In the genomic region with DNA sequence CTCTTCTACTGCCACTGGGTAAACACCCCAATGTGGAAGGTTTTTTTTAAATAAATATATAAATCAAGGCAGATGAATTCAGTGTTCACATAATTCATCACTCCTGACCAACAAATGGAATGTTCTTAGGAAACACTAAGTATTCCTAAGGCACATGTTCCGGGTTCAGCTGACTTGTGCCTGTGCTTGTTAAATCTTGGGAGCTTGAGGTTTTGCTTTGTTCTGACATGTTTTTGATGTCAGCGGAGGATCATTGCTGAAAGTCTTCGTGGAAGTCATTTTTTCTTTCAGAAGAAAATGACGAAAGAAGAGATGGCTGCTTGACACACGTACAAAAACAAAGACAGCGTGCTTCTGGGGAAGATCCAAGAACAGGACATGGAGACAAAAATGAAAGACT, we compare ENCODE assay signal across 17 cellular contexts.
DNase-seq lines count a peak whose midpoint lies in the region; ATAC-seq, FAIRE-seq and TF ChIP-seq lines count a peak whose summit lies in the region.
"Had no signal": no experiment of that assay in that cellular context is flagged by ENCODE, and none has a peak within 500 bp of the region (broad histone marks: within the 10 kb centered on the region; RNA-seq: fewer than 3 reads in every experiment).

No MANE protein-coding gene starts in this region.

- TF ChIP-seq CTCF in HepG2 (CRISPR knock-in tag; IDR thresholded peaks at IDR 0.05) (no peak), right lobe of liver (IDR thresholded peaks at IDR 0.05) (no peak), bronchial epithelial cell (IDR thresholded peaks at IDR 0.05; ENCODE audit: insufficient read depth, low read length, severe bottlenecking) (no peak), keratinocyte (optimal IDR thresholded peaks at IDR 0.05 in 1 of 3, IDR thresholded peaks at IDR 0.05 in 1 of 3, conservative IDR thresholded peaks at IDR 0.05 in 1 of 3; ENCODE audit: extremely low read depth in 1 of 3, insufficient read depth in 2 of 3, low read length in 3 of 3) (no peak)

- H4K20me1 ChIP-seq in HepG2 (ENCODE audit: insufficient read depth, low read length) (no peaks in the 10 kb centered on the region), keratinocyte (ENCODE audit: control insufficient read depth, extremely low read depth, insufficient read depth, low read length) (no peaks in the 10 kb centered on the region)
- H4K20me1 ChIP-seq: BLaER1 had no signal

- no peak for TF ChIP-seq EP300 in HepG2 (IDR thresholded peaks at IDR 0.05; ENCODE audit: low read depth in 2 of 2, low read length in 2 of 2)
- no peak for TF ChIP-seq EP300 in HepG2 (CRISPR knock-in tag; IDR thresholded peaks at IDR 0.05; ENCODE audit: borderline replicate concordance)

- DNase-seq in HepG2 (ENCODE audit: low spot score) (no peak), right lobe of liver (no peak), bronchial epithelial cell (ENCODE audit: low read depth) (peak; percentile 98), keratinocyte (ENCODE audit: low read depth, low spot score) (peak; percentile 41), anterior cingulate cortex (lab: John Stamatoyannopoulos, UW) (no peak), DMS 273 treated with DMSO at 0.1 percent for 48 hours (lab: John Stamatoyannopoulos, UW) (no peak), SW 1271 (lab: John Stamatoyannopoulos, UW) (no peak)
- DNase-seq: 8988T; Calu3; CD8-positive, alpha-beta T cell; DMS53; GM23248; IMR-90 had no signal

- H3K4me3 ChIP-seq in HepG2 (replicated peaks in 1 of 3; ENCODE audit: insufficient read depth in 1 of 3, low read depth in 2 of 3, low read length in 3 of 3) (no peak overlapping the region), right lobe of liver (no peak overlapping the region), bronchial epithelial cell (ENCODE audit: low read depth, low read length) (no peak overlapping the region), keratinocyte (ENCODE audit: control insufficient read depth in 2 of 3, extremely low read depth in 1 of 3, insufficient read depth in 2 of 3, low read depth in 1 of 3, low read length in 3 of 3) (no peak overlapping the region)
- H3K4me3 ChIP-seq: BLaER1, GM23248, HAP-1 had no signal

- H3K27ac ChIP-seq in HepG2 (ENCODE audit: extremely low read length, insufficient read depth, low read length) (no peak overlapping the region), right lobe of liver (no peak overlapping the region), keratinocyte (ENCODE audit: control insufficient read depth, insufficient read depth, low read length) (no peak overlapping the region)
- H3K27ac ChIP-seq: BLaER1, GM23248 had no signal

- CTCF ChIA-PET in HepG2 (lab: Yijun Ruan, JAX; ENCODE audit: low intra/inter-chr PET ratio, low total read pairs) = no interaction called here

- intact Hi-C loops in HepG2 (cut with micrococcal nuclease; ENCODE audit: unreplicated experiment) = loop anchor here (10.0 kb wide), 1 partner anchor 147 kb away; no protein-coding TSS in a partner anchor
- intact Hi-C loops in right lobe of liver (cut with DNase I) = no loop called here

- H3K27me3 ChIP-seq in HepG2 (ENCODE audit: control insufficient read depth in 1 of 2, insufficient read depth in 2 of 2, low read length in 2 of 2) (no peaks in the 10 kb centered on the region), right lobe of liver (no peaks in the 10 kb centered on the region), bronchial epithelial cell (ENCODE audit: control insufficient read depth, insufficient read depth, low read length) (no peaks in the 10 kb centered on the region), keratinocyte (ENCODE audit: control insufficient read depth, extremely low read depth, insufficient read depth, low read length) (peaks cover 3% of the 10 kb centered on the region)
- H3K27me3 ChIP-seq: BLaER1 had no signal

- H3K9ac ChIP-seq in HepG2 (ENCODE audit: insufficient read depth, low read depth, low read length) (no peak overlapping the region), keratinocyte (ENCODE audit: control insufficient read depth, extremely low read depth, insufficient read depth, low read length) (peak overlapping the region; percentile 8)
- H3K9ac ChIP-seq: BLaER1, GM23248 had no signal

- H3K79me2 ChIP-seq in HepG2 (ENCODE audit: insufficient read depth, low read length) (no peaks in the 10 kb centered on the region), keratinocyte (ENCODE audit: control insufficient read depth, insufficient read depth, low read length) (no peaks in the 10 kb centered on the region)

- H3K36me3 ChIP-seq in HepG2 (replicated peaks in 1 of 2; ENCODE audit: control insufficient read depth in 1 of 2, insufficient read depth in 2 of 2, low read length in 2 of 2) (no peaks in the 10 kb centered on the region), right lobe of liver (no peaks in the 10 kb centered on the region), bronchial epithelial cell (ENCODE audit: control insufficient read depth, insufficient read depth, low read length) (no peaks in the 10 kb centered on the region), keratinocyte (ENCODE audit: control insufficient read depth in 2 of 2, extremely low read depth in 1 of 2, insufficient read depth in 2 of 2, low read length in 2 of 2) (no peaks in the 10 kb centered on the region)
- H3K36me3 ChIP-seq: BLaER1, HAP-1 had no signal

- FAIRE-seq in HepG2 (lab: Jason Lieb, UNC) (no peak), bronchial epithelial cell (lab: Jason Lieb, UNC) (no peak), keratinocyte (lab: Jason Lieb, UNC) (peak; percentile 95)
- FAIRE-seq: G401.6, GM12891 had no signal

- dilution Hi-C loops in keratinocyte (cut with MboI; ENCODE audit: extremely low pct_ligation_motif_present, low sequenced_read_pairs) = no loop called here

- 96% methylated on average over 6 of the region's 6 CpGs for WGBS in HepG2 (ENCODE audit: low lambda C conversion rate)
- WGBS in right lobe of liver (ENCODE audit: insufficient coverage, low coverage, low lambda C conversion rate, missing lambda C conversion rate) = 80% methylated on average over 6 of the region's 6 CpGs

- POLR2A ChIA-PET in HepG2 (lab: Yijun Ruan, JAX) = no interaction called here

- in situ Hi-C loops in HepG2 (cut with HindIII; ENCODE audit: extremely low pct_ligation_motif_present, low pct_unique_long_range_greater_than_20kb) = no loop called here

- BruUV-seq in HepG2 (replicated peaks; lab: Mats Ljungman, UMichigan) = no TSS peak

- H3K9me1 ChIP-seq in keratinocyte (ENCODE audit: control insufficient read depth, extremely low read depth, insufficient read depth, low read length) = no peaks in the 10 kb centered on the region

- no peak overlapping the region for H3K4me2 ChIP-seq in HepG2 (ENCODE audit: low read depth, low read length)
- peak overlapping the region; percentile 73 for H3K4me2 ChIP-seq in keratinocyte (ENCODE audit: control insufficient read depth, extremely low read depth, insufficient read depth, low read depth, low read length)
- H3K4me2 ChIP-seq: BLaER1 had no signal

- ATAC-seq in HepG2 (no peak), right lobe of liver (no peak)
- ATAC-seq: CD8-positive, alpha-beta T cell had no signal

- H3K4me1 ChIP-seq in HepG2 (ENCODE audit: insufficient read depth, low read length) (peaks cover 67% of the 10 kb centered on the region), right lobe of liver (peaks cover 0 to 7% (median 0%) of the 10 kb centered on the region in 4 donors), keratinocyte (ENCODE audit: control insufficient read depth, extremely low read depth, insufficient read depth, low read length) (peaks cover 11% of the 10 kb centered on the region)
- H3K4me1 ChIP-seq: BLaER1, HAP-1 had no signal

- TF ChIP-seq RAD21 in HepG2 (CRISPR knock-in tag; IDR thresholded peaks at IDR 0.05) = no peak

- H3K9me3 ChIP-seq in HepG2 (ENCODE audit: low read length) (no peaks in the 10 kb centered on the region), right lobe of liver (no peaks in the 10 kb centered on the region), keratinocyte (ENCODE audit: control insufficient read depth, low read depth, low read length) (no peaks in the 10 kb centered on the region)
- H3K9me3 ChIP-seq: BLaER1, HAP-1 had no signal

- TF ChIP-seq POLR2A in HepG2 (IDR thresholded peaks at IDR 0.05; ENCODE audit: insufficient read depth in 1 of 2, low read depth in 2 of 2, low read length in 2 of 2) (no peak), right lobe of liver (IDR thresholded peaks at IDR 0.05) (no peak)

- H2AFZ ChIP-seq in HepG2 (ENCODE audit: low read length) (peak overlapping the region; percentile 64), keratinocyte (ENCODE audit: control insufficient read depth, low read length) (peak overlapping the region; percentile 95)
- H2AFZ ChIP-seq: GM23248 had no signal

TF ChIP-seq in HepG2, 621 proteins besides CTCF, POLR2A, EP300 and RAD21 (continues in another document):
- TF ChIP-seq ZNF350 (CRISPR knock-in tag; IDR thresholded peaks at IDR 0.05; ENCODE audit: borderline replicate concordance, low read depth) (no peak), KLF16 (CRISPR knock-in tag; IDR thresholded peaks at IDR 0.05) (no peak), ELK4 (CRISPR knock-in tag; IDR thresholded peaks at IDR 0.05; ENCODE audit: borderline replicate concordance) (no peak), ZNF496 (CRISPR knock-in tag; IDR thresholded peaks at IDR 0.05; ENCODE audit: insufficient replicate concordance) (no peak), ARNT2 (CRISPR knock-in tag; IDR thresholded peaks at IDR 0.05; ENCODE audit: low read depth) (no peak)
- TF ChIP-seq, protein P1, sequence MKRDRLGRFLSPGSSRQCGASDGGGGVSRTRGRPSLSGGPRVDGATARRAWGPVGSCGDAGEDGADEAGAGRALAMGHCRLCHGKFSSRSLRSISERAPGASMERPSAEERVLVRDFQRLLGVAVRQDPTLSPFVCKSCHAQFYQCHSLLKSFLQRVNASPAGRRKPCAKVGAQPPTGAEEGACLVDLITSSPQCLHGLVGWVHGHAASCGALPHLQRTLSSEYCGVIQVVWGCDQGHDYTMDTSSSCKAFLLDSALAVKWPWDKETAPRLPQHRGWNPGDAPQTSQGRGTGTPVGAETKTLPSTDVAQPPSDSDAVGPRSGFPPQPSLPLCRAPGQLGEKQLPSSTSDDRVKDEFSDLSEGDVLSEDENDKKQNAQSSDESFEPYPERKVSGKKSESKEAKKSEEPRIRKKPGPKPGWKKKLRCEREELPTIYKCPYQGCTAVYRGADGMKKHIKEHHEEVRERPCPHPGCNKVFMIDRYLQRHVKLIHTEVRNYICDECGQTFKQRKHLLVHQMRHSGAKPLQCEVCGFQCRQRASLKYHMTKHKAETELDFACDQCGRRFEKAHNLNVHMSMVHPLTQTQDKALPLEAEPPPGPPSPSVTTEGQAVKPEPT (CRISPR knock-in tag; IDR thresholded peaks at IDR 0.05; ENCODE audit: low read depth) = no peak

Comparison
In these comparisons a context has a peak if more than half of its experiments do, and no peak if none do; other contexts are left out.
1. DNase-seq: peak in bronchial epithelial cell (single experiment) and keratinocyte (single experiment); none in HepG2 (single experiment), right lobe of liver (0 of 3), anterior cingulate cortex (0 of 58), DMS 273 treated with DMSO at 0.1 percent for 48 hours (single experiment) and SW 1271 (0 of 2).